ENCODE assay signal across 20 cellular contexts in genomic region chr10:5376450-5376849, GRCh38. TPM values are rescaled to one million over a fixed set of nuclear protein-coding genes. Genes with fewer than 3 reads are reported as not detected.
DNase-seq lines count a peak whose midpoint lies in the region; ATAC-seq and TF ChIP-seq lines count a peak whose summit lies in the region.
"Had no signal": no experiment of that assay in that cellular context is flagged by ENCODE, and none has a peak within 500 bp of the region (broad histone marks: within the 10 kb centered on the region; RNA-seq: fewer than 3 reads in every experiment).

No MANE protein-coding gene starts in this region.

- H3K79me2 ChIP-seq in GM23338 (replicated peaks; ENCODE audit: insufficient read depth) (no peaks in the 10 kb centered on the region), neural progenitor cell (ENCODE audit: low read depth) (no peaks in the 10 kb centered on the region)

- H3K27ac ChIP-seq in GM23338 (ENCODE audit: low read depth) (no peak overlapping the region), neural progenitor cell (no peak overlapping the region), ascending aorta (no peak overlapping the region), breast epithelium (no peak overlapping the region)
- H3K27ac ChIP-seq: BLaER1 treated with 17β-estradiol and CSF1 and Interleukin-3, amounts not matched to agents 10 nM and 100 nM; Peyer's patch; SK-N-MC had no signal

- no peaks in the 10 kb centered on the region for H3K4me1 Mint-ChIP-seq in GM23338
- H3K4me1 Mint-ChIP-seq in neural progenitor cell, result peaks cover 8% of the 10 kb centered on the region

- H3K27me3 Mint-ChIP-seq in GM23338 (ENCODE audit: insufficient read depth, low read depth, poor library complexity), result peaks cover 1% of the 10 kb centered on the region
- peaks cover 6% of the 10 kb centered on the region for H3K27me3 Mint-ChIP-seq in neural progenitor cell (ENCODE audit: insufficient read depth, low read depth)

- H3K4me3 ChIP-seq in GM23338 (no peak overlapping the region), neural progenitor cell (no peak overlapping the region), ascending aorta (no peak overlapping the region), breast epithelium (no peak overlapping the region)
- H3K4me3 ChIP-seq: BLaER1 treated with 17β-estradiol and CSF1 and Interleukin-3, amounts not matched to agents 10 nM and 100 nM; Peyer's patch; SK-N-MC had no signal

- H3K36me3 Mint-ChIP-seq in GM23338 (ENCODE audit: low read depth) (peaks cover 6% of the 10 kb centered on the region; the same call in 2 of the 3 replicates), neural progenitor cell (peaks cover 3% of the 10 kb centered on the region)
- H3K36me3 Mint-ChIP-seq: CD8-positive, alpha-beta T cell had no signal

- H3K9me3 ChIP-seq in neural progenitor cell (ENCODE audit: low read depth), result no peaks in the 10 kb centered on the region
- no peaks in the 10 kb centered on the region for H3K9me3 ChIP-seq in ascending aorta
- no peaks in the 10 kb centered on the region for H3K9me3 ChIP-seq in breast epithelium
- H3K9me3 ChIP-seq: Peyer's patch had no signal

- H4K20me1 ChIP-seq in GM23338 (replicated peaks; ENCODE audit: insufficient read depth) (no peaks in the 10 kb centered on the region), neural progenitor cell (ENCODE audit: low read depth) (no peaks in the 10 kb centered on the region)
- H4K20me1 ChIP-seq: BLaER1 treated with 17β-estradiol and CSF1 and Interleukin-3, amounts not matched to agents 10 nM and 100 nM had no signal

- H3K9me2 ChIP-seq in GM23338 (ENCODE audit: insufficient read depth), result no peaks in the 10 kb centered on the region

- no peak for TF ChIP-seq RAD21 in Ishikawa (IDR thresholded peaks at IDR 0.05; ENCODE audit: low read depth)

- peaks cover 19% of the 10 kb centered on the region for H3K9me3 Mint-ChIP-seq in GM23338
- H3K9me3 Mint-ChIP-seq in neural progenitor cell, result peaks cover 13% of the 10 kb centered on the region

- H3K36me3 ChIP-seq in GM23338 (ENCODE audit: insufficient read depth) (no peaks in the 10 kb centered on the region; the same call in 1 of the 2 replicates), neural progenitor cell (no peaks in the 10 kb centered on the region), ascending aorta (no peaks in the 10 kb centered on the region), breast epithelium (no peaks in the 10 kb centered on the region)
- H3K36me3 ChIP-seq: BLaER1 treated with 17β-estradiol and CSF1 and Interleukin-3, amounts not matched to agents 10 nM and 100 nM; Peyer's patch had no signal

- intact Hi-C loops in ascending aorta (cut with DNase I) (no loop called here), breast epithelium (cut with DNase I; ENCODE audit: low total_unique reads) (no loop called here)

- DNase-seq in GM23338 (ENCODE audit: low spot score) (no peak), astrocyte of the hippocampus (ENCODE audit: low read depth, low spot score) (peak; percentile 7), neural progenitor cell (ENCODE audit: low spot score) (peak; percentile 16), ascending aorta (ENCODE audit: low spot score in 2 of 2) (no peak), NCI-H187 (lab: John Stamatoyannopoulos, UW) (no peak), breast epithelium (ENCODE audit: low spot score in 2 of 2) (no peak)
- DNase-seq: Calu3; CD8-positive, alpha-beta T cell; DMS79; KG1; MV-4-11; NCI-H1930; NCI-H345; NCI-H526; Peyer's patch had no signal

- H3K4me1 ChIP-seq in GM23338 (ENCODE audit: insufficient read depth), result no peaks in the 10 kb centered on the region
- no peaks in the 10 kb centered on the region for H3K4me1 ChIP-seq in neural progenitor cell
- H3K4me1 ChIP-seq in ascending aorta, result no peaks in the 10 kb centered on the region
- H3K4me1 ChIP-seq in breast epithelium, result no peaks in the 10 kb centered on the region
- H3K4me1 ChIP-seq: Peyer's patch had no signal

- no peak for ATAC-seq in GM23338
- ATAC-seq: CD8-positive, alpha-beta T cell; Right ventricle myocardium inferior had no signal

- H3K4me2 ChIP-seq in GM23338, result no peak overlapping the region
- H3K4me2 ChIP-seq in neural progenitor cell, result no peak overlapping the region
- H3K4me2 ChIP-seq: BLaER1 treated with 17β-estradiol and CSF1 and Interleukin-3, amounts not matched to agents 10 nM and 100 nM had no signal

- no peak for TF ChIP-seq POLR2A in breast epithelium (IDR thresholded peaks at IDR 0.05)

- H3K27me3 ChIP-seq in GM23338 (ENCODE audit: insufficient read depth) (no peaks in the 10 kb centered on the region), neural progenitor cell (no peaks in the 10 kb centered on the region), ascending aorta (no peaks in the 10 kb centered on the region), breast epithelium (no peaks in the 10 kb centered on the region)
- H3K27me3 ChIP-seq: BLaER1 treated with 17β-estradiol and CSF1 and Interleukin-3, amounts not matched to agents 10 nM and 100 nM; Peyer's patch had no signal

- H3K9ac ChIP-seq in neural progenitor cell, result no peak overlapping the region
- H3K9ac ChIP-seq: BLaER1 treated with 17β-estradiol and CSF1 and Interleukin-3, amounts not matched to agents 10 nM and 100 nM had no signal

- TF ChIP-seq CTCF in GM23338 (conservative IDR thresholded peaks at IDR 0.05; ENCODE audit: low read depth in 2 of 2) (no peak), neural progenitor cell (IDR thresholded peaks at IDR 0.05) (no peak), ascending aorta (IDR thresholded peaks at IDR 0.05) (no peak), breast epithelium (IDR thresholded peaks at IDR 0.05) (no peak)

- H3K4me3 Mint-ChIP-seq in GM23338 (no peak overlapping the region), neural progenitor cell (no peak overlapping the region)
- H3K4me3 Mint-ChIP-seq: CD8-positive, alpha-beta T cell had no signal

- H3F3A ChIP-seq in GM23338 (replicated peaks; ENCODE audit: low read depth), result no peaks in the 10 kb centered on the region; the same call in 1 of the 2 replicates
- H3F3A ChIP-seq in neural progenitor cell (ENCODE audit: low read depth), result peaks cover under 1% of the 10 kb centered on the region

- H2AFZ ChIP-seq in GM23338 (no peak overlapping the region), neural progenitor cell (replicated peaks) (no peak overlapping the region)

- H3K27ac Mint-ChIP-seq in GM23338 (no peak overlapping the region), neural progenitor cell (no peak overlapping the region)
- H3K27ac Mint-ChIP-seq: CD8-positive, alpha-beta T cell had no signal

- no peak for TF ChIP-seq EP300 in Ishikawa (IDR thresholded peaks at IDR 0.05; ENCODE audit: borderline replicate concordance)

TF ChIP-seq in Ishikawa, 13 proteins besides CTCF, POLR2A, EP300 and RAD21:
- no peak for TF ChIP-seq CEBPB (IDR thresholded peaks at IDR 0.05)
- TF ChIP-seq REST (IDR thresholded peaks at IDR 0.05; ENCODE audit: low read depth), result peak; percentile 73
- no peak for TF ChIP-seq ZBTB7A (IDR thresholded peaks at IDR 0.05; ENCODE audit: low read depth)
- TF ChIP-seq FOXM1 (IDR thresholded peaks at IDR 0.05; ENCODE audit: borderline replicate concordance, low read depth), result no peak
- no peak for TF ChIP-seq TCF12 (IDR thresholded peaks at IDR 0.05; ENCODE audit: low read depth)
- no peak for TF ChIP-seq YY1 (IDR thresholded peaks at IDR 0.05; ENCODE audit: low read depth)

RNA-seq across cellular contexts. Expression of gene UCN3, which starts 11.7 kb away (rescaled TPM):
- not detected in 2 replicates for total RNA-seq in GM23338 (2014; rRNA removed; shearing (Covaris generic))
- not detected in 2 replicates for polyA plus RNA-seq in GM23338 (2016; fragmentation: Nextera tagmentation; extraction: Ambion mirVana)
- total RNA-seq in neural progenitor cell (ENCODE audit: low replicate concordance) (not detected in 2 replicates), ascending aorta (not detected), breast epithelium (not detected)
- total RNA-seq: Calu3; CD8-positive, alpha-beta T cell; H4; Right ventricle myocardium inferior had no signal

RNA-seq across cellular contexts. Expression of gene TUBAL3, which starts 28.2 kb away (rescaled TPM):
- total RNA-seq in GM23338 (2014; rRNA removed; shearing (Covaris generic)), result not detected in 2 replicates
- polyA plus RNA-seq in GM23338 (2016; fragmentation: Nextera tagmentation; extraction: Ambion mirVana), result not detected in 2 replicates
- total RNA-seq in neural progenitor cell (ENCODE audit: low replicate concordance) (not detected in 2 replicates), ascending aorta (not detected), breast epithelium (1 to 10 TPM in 2 of 3 donors, not detected in 1; 1.6 to 1.9 TPM)
- total RNA-seq: Calu3; CD8-positive, alpha-beta T cell; H4; Right ventricle myocardium inferior had no signal

RNA-seq across cellular contexts. Expression of gene NET1, which starts 35.9 kb away (rescaled TPM):
- 93.9 and 98.3 TPM in 2 replicates for total RNA-seq in GM23338 (2014; rRNA removed; shearing (Covaris generic))
- polyA plus RNA-seq in GM23338 (2016; fragmentation: Nextera tagmentation; extraction: Ambion mirVana), result 39.8 and 47.9 TPM in 2 replicates
- total RNA-seq in neural progenitor cell (ENCODE audit: low replicate concordance) (65.2 and 90.5 TPM in 2 replicates), ascending aorta (95.9 TPM), breast epithelium (100 to 1,000 TPM in 2 of 3 donors, 10 to 100 TPM in 1; 87.2 to 179 (median 145) TPM)

Comparison
In these comparisons a context has a peak if more than half of its experiments do, and no peak if none do; other contexts are left out.
1. DNase-seq: peak in astrocyte of the hippocampus (single experiment) and neural progenitor cell (single experiment); none in GM23338 (single experiment), ascending aorta (0 of 2), NCI-H187 (0 of 2) and breast epithelium (0 of 2).